ENCODE assay signal across 16 cellular contexts in genomic region chr1:204092632-204093420, GRCh38. TPM values are rescaled to one million over a fixed set of nuclear protein-coding genes. Genes with fewer than 3 reads are reported as not detected.
DNase-seq lines count a peak whose midpoint lies in the region; ATAC-seq, FAIRE-seq and TF ChIP-seq lines count a peak whose summit lies in the region.
"Had no signal": no experiment of that assay in that cellular context is flagged by ENCODE, and none has a peak within 500 bp of the region (broad histone marks: within the 10 kb centered on the region; RNA-seq: fewer than 3 reads in every experiment).

No MANE protein-coding gene starts in this region.

- ATAC-seq in K562 = no peak
- ATAC-seq in stimulated activated naive B cell treated with anti-CD40 and anti-IgM and Interleukin-4, amounts not matched to agents 10 μg/mL and 1 μg/mL and 100 μg/mL, for 72 hours (replicated peaks) = no peak
- ATAC-seq: stimulated activated naive CD8-positive, alpha-beta T cell treated with anti-CD3 and anti-CD28 coated beads, Interleukin-15, amount 100 ng/mL, for 72 hours had no signal

- H4K8ac ChIP-seq in H9 (replicated peaks; ENCODE audit: insufficient read length, low read depth, low read length) = no peak overlapping the region

- H3K9me1 ChIP-seq in K562 (ENCODE audit: control insufficient read depth, insufficient read depth, low read length) = no peaks in the 10 kb centered on the region

- H3K4me1 Mint-ChIP-seq in H9 = peaks cover 83 to 88% of the 10 kb centered on the region in 2 experiments
- H3K4me1 Mint-ChIP-seq in stimulated activated naive B cell treated with anti-CD40 and anti-IgM and Interleukin-4, amounts not matched to agents 10 μg/mL and 1 μg/mL and 100 μg/mL, for 72 hours = peaks cover 0 to 3% of the 10 kb centered on the region in 2 donors
- H3K4me1 Mint-ChIP-seq: activated naive CD8-positive, alpha-beta T cell treated with anti-CD3 and anti-CD28 coated beads for 36 hours; B cell; stimulated activated naive CD8-positive, alpha-beta T cell treated with anti-CD3 and anti-CD28 coated beads, Interleukin-15, amount 100 ng/mL, for 72 hours had no signal

- no peak overlapping the region for H3K4ac ChIP-seq in H9 (ENCODE audit: low read depth, low read length)

- H3K27ac ChIP-seq in H9 (ENCODE audit: insufficient read length, low read depth, low read length) = no peak overlapping the region
- no peak overlapping the region for H3K27ac ChIP-seq in K562 (ENCODE audit: extremely low read depth, low read depth, low read length)
- peak overlapping the region; percentile 16 for H3K27ac ChIP-seq in mesodermal cell (ENCODE audit: low read depth, low read length, severe bottlenecking)
- H3K27ac ChIP-seq in stomach = peak overlapping the region in 4 of 5 donors; percentile 43 to 63 (median 52)
- peak overlapping the region in 1 of 2 donors; percentile 29 for H3K27ac ChIP-seq in tibial artery

- DNase-seq in H9 (no peak), K562 (ENCODE audit: extremely low read depth in 1 of 4, low spot score in 3 of 4) (no peak), stomach (no peak), tibial artery (no peak), ureter (ENCODE audit: low spot score) (no peak), NCI-H1930 (lab: John Stamatoyannopoulos, UW) (no peak)
- no peak for DNase-seq in stimulated activated naive B cell treated with anti-CD40 and anti-IgM and Interleukin-4, amounts not matched to agents 10 μg/mL and 1 μg/mL and 100 μg/mL, for 72 hours
- DNase-seq: activated CD4-positive, alpha-beta T cell treated with anti-CD3 and anti-CD28 coated beads, Interleukin-2, amount 50 U/mL, for 4 hours; activated naive CD8-positive, alpha-beta T cell treated with anti-CD3 and anti-CD28 coated beads for 36 hours; activated T-cell treated with anti-CD3 and anti-CD28 coated beads, Interleukin-2, amount 50 U/mL, for 1 hour; NCI-H1436 treated with DMSO at 0.1 percent for 48 hours; nucleus accumbens; stimulated activated naive CD8-positive, alpha-beta T cell treated with anti-CD3 and anti-CD28 coated beads, Interleukin-15, amount 100 ng/mL, for 72 hours had no signal

- H3T11ph ChIP-seq in H9 (ENCODE audit: low read length) = no peak overlapping the region

- H3K36me3 ChIP-seq in K562 (ENCODE audit: control insufficient read depth, insufficient read depth, low read length) = no peaks in the 10 kb centered on the region
- H3K36me3 ChIP-seq in mesodermal cell (ENCODE audit: control insufficient read depth, insufficient read depth, low read length) = no peaks in the 10 kb centered on the region
- no peaks in the 10 kb centered on the region for H3K36me3 ChIP-seq in stomach
- H3K36me3 ChIP-seq in tibial artery = no peaks in the 10 kb centered on the region

- H3K4me2 ChIP-seq in H9 (ENCODE audit: insufficient read depth, insufficient read length, low read length) (no peak overlapping the region), K562 (ENCODE audit: insufficient read depth, low read length) (no peak overlapping the region)

- no peak for TF ChIP-seq EP300 in K562 (IDR thresholded peaks at IDR 0.05; ENCODE audit: low read length)
- no peak for TF ChIP-seq EP300 in stomach (IDR thresholded peaks at IDR 0.05)

- H3K9me3 Mint-ChIP-seq in H9 = no peaks in the 10 kb centered on the region
- H3K9me3 Mint-ChIP-seq in stimulated activated naive B cell treated with anti-CD40 and anti-IgM and Interleukin-4, amounts not matched to agents 10 μg/mL and 1 μg/mL and 100 μg/mL, for 72 hours = no peaks in the 10 kb centered on the region
- H3K9me3 Mint-ChIP-seq: activated naive CD8-positive, alpha-beta T cell treated with anti-CD3 and anti-CD28 coated beads for 36 hours; stimulated activated naive CD8-positive, alpha-beta T cell treated with anti-CD3 and anti-CD28 coated beads, Interleukin-15, amount 100 ng/mL, for 72 hours had no signal

- H2BK12ac ChIP-seq in H9 (ENCODE audit: insufficient read length, low read depth, low read length) = no peak overlapping the region

- no peak overlapping the region for H2BK5ac ChIP-seq in H9 (ENCODE audit: insufficient read length, low read length)

- no peak overlapping the region for H3K9ac ChIP-seq in H9 (ENCODE audit: extremely low read depth, insufficient read length, low read length)
- no peak overlapping the region for H3K9ac ChIP-seq in K562 (ENCODE audit: insufficient read depth in 1 of 2, low read depth in 2 of 2, low read length in 2 of 2)

- intact Hi-C loops in K562 (cut with micrococcal nuclease) (no loop called here), stomach (cut with DNase I; ENCODE audit: low total_unique reads) (no loop called here), tibial artery (cut with DNase I; ENCODE audit: low total_unique reads) (no loop called here)

- H2AFZ ChIP-seq in H9 (ENCODE audit: low read length) (no peak overlapping the region), K562 (ENCODE audit: low read depth, low read length) (no peak overlapping the region)

- H3K23me2 ChIP-seq in H9 (ENCODE audit: insufficient read length, low read depth, low read length, poor library complexity, severe bottlenecking) = no peaks in the 10 kb centered on the region

- peaks cover 2 to 10% (median 8%) of the 10 kb centered on the region in 3 experiments; a peak in 4 of 7 replicates for H3K36me3 Mint-ChIP-seq in H9 (ENCODE audit: insufficient read depth in 1 of 3, low read depth in 3 of 3)
- H3K36me3 Mint-ChIP-seq in stimulated activated naive B cell treated with anti-CD40 and anti-IgM and Interleukin-4, amounts not matched to agents 10 μg/mL and 1 μg/mL and 100 μg/mL, for 72 hours = no peaks in the 10 kb centered on the region
- H3K36me3 Mint-ChIP-seq: activated naive CD8-positive, alpha-beta T cell treated with anti-CD3 and anti-CD28 coated beads for 36 hours had no signal

- TF ChIP-seq CTCF in H9 (conservative IDR thresholded peaks at IDR 0.05) (no peak), K562 (IDR thresholded peaks at IDR 0.05 in 2 of 3, conservative IDR thresholded peaks at IDR 0.05 in 1 of 3; ENCODE audit: insufficient read depth in 2 of 3, low read depth in 1 of 3, low read length in 3 of 3) (no peak), stomach (IDR thresholded peaks at IDR 0.05) (no peak), tibial artery (IDR thresholded peaks at IDR 0.05) (no peak)

- no peak overlapping the region for H4K91ac ChIP-seq in H9 (ENCODE audit: insufficient read length, low read depth, low read length)

- CTCF ChIA-PET in K562 (lab: Yijun Ruan, JAX; ENCODE audit: low intra/inter-chr PET ratio) = no interaction called here

- TF ChIP-seq POLR2A in K562 (conservative IDR thresholded peaks at IDR 0.05) (no peak), stomach (IDR thresholded peaks at IDR 0.05) (no peak)

- H3K56ac ChIP-seq in H9 (ENCODE audit: insufficient read length, low read depth, low read length) = no peak overlapping the region

- H3K79me2 ChIP-seq in H9 (ENCODE audit: insufficient read depth, low read length) = peaks cover 81% of the 10 kb centered on the region
- H3K79me2 ChIP-seq in K562 (ENCODE audit: control insufficient read depth, insufficient read depth, low read length) = no peaks in the 10 kb centered on the region

- peaks cover 6% of the 10 kb centered on the region for H3K79me1 ChIP-seq in H9 (ENCODE audit: insufficient read depth, low read depth, low read length, poor library complexity, severe bottlenecking)

- BruUV-seq in K562 (replicated peaks; lab: Mats Ljungman, UMichigan) = no TSS peak

- H3K4me3 ChIP-seq in K562 (no peak overlapping the region), mesodermal cell (ENCODE audit: extremely low read depth, insufficient read depth, low read length, poor library complexity, severe bottlenecking) (no peak overlapping the region), stomach (no peak overlapping the region), tibial artery (no peak overlapping the region)

- POLR2A ChIA-PET in K562 (lab: Yijun Ruan, JAX) = interaction anchor here (1.0 kb wide), 1 partner anchor 13 kb away, joined by 3 read pairs; no protein-coding TSS in a partner anchor

- H3K27me3 ChIP-seq in H9 (ENCODE audit: insufficient read depth, low read length) (no peaks in the 10 kb centered on the region), K562 (ENCODE audit: control insufficient read depth in 2 of 2, insufficient read depth in 2 of 2, low read length in 2 of 2) (peaks cover 34 to 73% of the 10 kb centered on the region in 2 experiments), stomach (no peaks in the 10 kb centered on the region), tibial artery (no peaks in the 10 kb centered on the region)

- H2AK5ac ChIP-seq in H9 (ENCODE audit: insufficient read length, low read length) = no peak overlapping the region

- H4K20me1 ChIP-seq in H9 (ENCODE audit: control insufficient read depth, insufficient read depth, insufficient read length) (peaks cover 4% of the 10 kb centered on the region), K562 (replicated peaks; ENCODE audit: control insufficient read depth, insufficient read depth, low read length) (0 out of 2 replicates have a peak, but pooled peaks cover 3% of the 10 kb centered on the region)

- H3K4me3 Mint-ChIP-seq in H9 = no peak overlapping the region; a peak in 1 of 5 replicates
- no peak overlapping the region for H3K4me3 Mint-ChIP-seq in stimulated activated naive B cell treated with anti-CD40 and anti-IgM and Interleukin-4, amounts not matched to agents 10 μg/mL and 1 μg/mL and 100 μg/mL, for 72 hours
- H3K4me3 Mint-ChIP-seq: activated naive CD8-positive, alpha-beta T cell treated with anti-CD3 and anti-CD28 coated beads for 36 hours; B cell; stimulated activated naive CD8-positive, alpha-beta T cell treated with anti-CD3 and anti-CD28 coated beads, Interleukin-15, amount 100 ng/mL, for 72 hours had no signal

- no peak overlapping the region for H2BK120ac ChIP-seq in H9 (ENCODE audit: low read depth, low read length, poor library complexity, severe bottlenecking)

- in situ Hi-C loops in K562 (cut with MboI) = no loop called here

- H3K18ac ChIP-seq in H9 (ENCODE audit: insufficient read length, low read depth, low read length) = no peak overlapping the region

- no CpG with 5 or more reads among the region's 12 CpGs for WGBS in H9 (ENCODE audit: extremely low coverage, insufficient read length, low lambda C conversion rate)
- 2% methylated on average over 12 of the region's 12 CpGs for WGBS in K562 (ENCODE audit: insufficient coverage, low coverage, missing lambda C conversion rate)
- 69 to 83% methylated on average over 5 to 6 of the region's 12 CpGs for WGBS in mesodermal cell (ENCODE audit: insufficient coverage in 2 of 2), 2 experiments
- WGBS in stomach, 5 donors = 52 to 69% (median 54%) methylated on average over 12 of the region's 12 CpGs

- H3K9me3 ChIP-seq in H9 (ENCODE audit: control insufficient read depth, low read depth, low read length) (no peaks in the 10 kb centered on the region), K562 (replicated peaks; ENCODE audit: control insufficient read depth, insufficient read depth, low read depth, low read length) (no peaks in the 10 kb centered on the region), mesodermal cell (ENCODE audit: control insufficient read depth, low read length) (no peaks in the 10 kb centered on the region), stomach (no peaks in the 10 kb centered on the region), tibial artery (no peaks in the 10 kb centered on the region)

- H3K14ac ChIP-seq in H9 (ENCODE audit: insufficient read depth, low read length) = no peak overlapping the region

- H4K5ac ChIP-seq in H9 (ENCODE audit: insufficient read length, low read depth, low read length) = no peak overlapping the region

- H2BK15ac ChIP-seq in H9 (ENCODE audit: low read depth, low read length) = 0 out of 2 replicates have a peak overlapping the region, but pooled peaks have one; percentile 30

- H3K27me3 Mint-ChIP-seq in H9 (ENCODE audit: low read depth) = no peaks in the 10 kb centered on the region; the same call in 1 of the 2 replicates
- peaks cover 23 to 29% of the 10 kb centered on the region in 2 donors for H3K27me3 Mint-ChIP-seq in stimulated activated naive B cell treated with anti-CD40 and anti-IgM and Interleukin-4, amounts not matched to agents 10 μg/mL and 1 μg/mL and 100 μg/mL, for 72 hours
- H3K27me3 Mint-ChIP-seq: activated naive CD8-positive, alpha-beta T cell treated with anti-CD3 and anti-CD28 coated beads for 36 hours; stimulated activated naive CD8-positive, alpha-beta T cell treated with anti-CD3 and anti-CD28 coated beads, Interleukin-15, amount 100 ng/mL, for 72 hours had no signal

- no peak for FAIRE-seq in K562 (lab: Jason Lieb, UNC)
- FAIRE-seq: bronchial epithelial cell had no signal

- peaks cover 39% of the 10 kb centered on the region for H3K4me1 ChIP-seq in H9 (ENCODE audit: insufficient read depth, low read length)
- no peaks in the 10 kb centered on the region for H3K4me1 ChIP-seq in K562 (replicated peaks in 1 of 2; ENCODE audit: control insufficient read depth in 2 of 2, insufficient read depth in 2 of 2, low read length in 2 of 2)
- H3K4me1 ChIP-seq in mesodermal cell (ENCODE audit: control insufficient read depth, insufficient read depth, low read length, poor library complexity, severe bottlenecking) = peaks cover 6% of the 10 kb centered on the region
- H3K4me1 ChIP-seq in stomach = peaks cover 58 to 82% (median 64%) of the 10 kb centered on the region in 4 donors
- peaks cover 9 to 83% (median 69%) of the 10 kb centered on the region in 4 donors for H3K4me1 ChIP-seq in tibial artery

- TF ChIP-seq RAD21 in K562 (CRISPR knock-in tag; conservative IDR thresholded peaks at IDR 0.05 in 1 of 2, IDR thresholded peaks at IDR 0.05 in 1 of 2) = no peak

- no peak overlapping the region for H3K23ac ChIP-seq in H9 (ENCODE audit: insufficient read length, low read depth, low read length)

- H3K27ac Mint-ChIP-seq in H9 = peak overlapping the region; percentile 19 to 57 (median 41); a peak in 5 of 7 replicates
- H3K27ac Mint-ChIP-seq in stimulated activated naive B cell treated with anti-CD40 and anti-IgM and Interleukin-4, amounts not matched to agents 10 μg/mL and 1 μg/mL and 100 μg/mL, for 72 hours = no peak overlapping the region
- H3K27ac Mint-ChIP-seq: activated naive CD8-positive, alpha-beta T cell treated with anti-CD3 and anti-CD28 coated beads for 36 hours; B cell; stimulated activated naive CD8-positive, alpha-beta T cell treated with anti-CD3 and anti-CD28 coated beads, Interleukin-15, amount 100 ng/mL, for 72 hours had no signal

- H2BK20ac ChIP-seq in H9 (ENCODE audit: low read depth, low read length, poor library complexity, severe bottlenecking) = no peak overlapping the region

RNA-seq across cellular contexts. Expression of gene SOX13, which starts 19.9 kb away (rescaled TPM):
- total RNA-seq in H9 (2021) = 120 TPM in 2 replicates
- total RNA-seq in K562 (2011; cell fraction: chromatin; rRNA removed; ENCODE audit: low replicate concordance) = 0.12 TPM in 1 of 2 replicates, not detected in the other
- total RNA-seq in K562 (2011; cell fraction: nucleolus; rRNA removed) = 0.13 TPM in 1 of 2 replicates, not detected in the other
- not detected in 2 replicates for total RNA-seq in K562 (2011; cell fraction: nucleoplasm; rRNA removed)
- not detected in 2 replicates for total RNA-seq in K562 (2014; rRNA removed)
- total RNA-seq in K562 (2014; rRNA removed; fragmentation: Illumina TruSeq; extraction: Trizol) = not detected in 2 replicates
- total RNA-seq in K562 (2015; rRNA removed; fragmentation: Illumina TruSeq; extraction: Trizol) = not detected in 2 replicates
- 0.25 and 0.35 TPM in 2 replicates for total RNA-seq in K562 (2021)
- polyA plus RNA-seq in K562 (2011; rRNA removed) = 0.06 and 0.11 TPM in 2 replicates
- 0.10 and 0.16 TPM in 2 replicates for polyA plus RNA-seq in K562 (2011; cell fraction: cytosol; rRNA removed)
- 0.13 and 0.31 TPM in 2 replicates for polyA plus RNA-seq in K562 (2011; cell fraction: nucleus; rRNA removed)
- 0.08 and 0.32 TPM in 2 replicates for polyA plus RNA-seq in K562 (2012)
- 0.03 TPM in 1 of 2 replicates, not detected in the other for polyA plus RNA-seq in K562 (2014; fragmentation: Illumina TruSeq; extraction: Trizol)
- polyA plus RNA-seq in K562 (2014; fragmentation: Nextera tagmentation; extraction: Ambion mirVana) = not detected
- 0.07 TPM in 1 of 2 replicates, not detected in the other for polyA plus RNA-seq in K562 (2014; rRNA removed)
- 0.11 and 0.21 TPM in 2 replicates for polyA minus RNA-seq in K562 (2011; rRNA and poly(A)+ RNA removed)
- 2.0 TPM in 1 of 2 replicates, not detected in the other for polyA minus RNA-seq in K562 (2011; cell fraction: cytosol; rRNA and poly(A)+ RNA removed)
- polyA minus RNA-seq in K562 (2011; cell fraction: nucleus; rRNA and poly(A)+ RNA removed) = under 0.01 and 0.11 TPM in 2 replicates
- 39.5 TPM for polyA plus RNA-seq in mesodermal cell (2013, experiment 1 of 2)
- polyA plus RNA-seq in mesodermal cell (2013, experiment 2 of 2) = 28.5 TPM
- 10 to 100 TPM; 10.5 to 42.6 (median 11.9) TPM for total RNA-seq in stomach
- 1 to 10 TPM; 4.1 to 7.3 (median 7.2) TPM for polyA plus RNA-seq in stomach
- 85.7 TPM for total RNA-seq in ureter
- total RNA-seq: activated naive CD8-positive, alpha-beta T cell treated with anti-CD3 and anti-CD28 coated beads for 36 hours had no signal

RNA-seq across cellular contexts. Expression of gene ETNK2, which starts 59.0 kb away (rescaled TPM):
- total RNA-seq in H9 (2021) (17.6 and 18.6 TPM in 2 replicates), K562 (2014; rRNA removed) (0.05 TPM in 1 of 2 replicates, not detected in the other), K562 (2014; rRNA removed; fragmentation: Illumina TruSeq; extraction: Trizol) (not detected in 2 replicates), K562 (2015; rRNA removed; fragmentation: Illumina TruSeq; extraction: Trizol) (not detected in 2 replicates), K562 (2021) (0.13 TPM in 2 replicates), stomach (10 to 100 TPM in 1 of 5 donors, 1 to 10 TPM in 3, under 1 TPM in 1; 0.45 to 12.2 (median 6.6) TPM), ureter (13.5 TPM)
- not detected in 2 replicates for total RNA-seq in K562 (2011; cell fraction: chromatin; rRNA removed; ENCODE audit: low replicate concordance)
- total RNA-seq in K562 (2011; cell fraction: nucleolus; rRNA removed) = 0.17 TPM in 1 of 2 replicates, not detected in the other
- total RNA-seq in K562 (2011; cell fraction: nucleoplasm; rRNA removed) = not detected in 2 replicates
- polyA plus RNA-seq in K562 (2011; rRNA removed) (0.38 and 0.51 TPM in 2 replicates), K562 (2014; fragmentation: Illumina TruSeq; extraction: Trizol) (0.16 and 0.30 TPM in 2 replicates), K562 (2014; fragmentation: Nextera tagmentation; extraction: Ambion mirVana) (not detected), K562 (2014; rRNA removed) (0.03 TPM in 1 of 2 replicates, not detected in the other), stomach (1 to 10 TPM; 3.8 to 8.1 (median 7.8) TPM)
- 0.44 and 0.58 TPM in 2 replicates for polyA plus RNA-seq in K562 (2011; cell fraction: cytosol; rRNA removed)
- 0.41 and 0.48 TPM in 2 replicates for polyA plus RNA-seq in K562 (2011; cell fraction: nucleus; rRNA removed)
- polyA plus RNA-seq in K562 (2012) = 0.04 and 0.08 TPM in 2 replicates
- 0.21 and 0.28 TPM in 2 replicates for polyA minus RNA-seq in K562 (2011; rRNA and poly(A)+ RNA removed)
- polyA minus RNA-seq in K562 (2011; cell fraction: cytosol; rRNA and poly(A)+ RNA removed) = 0.57 TPM in 1 of 2 replicates, not detected in the other
- polyA minus RNA-seq in K562 (2011; cell fraction: nucleus; rRNA and poly(A)+ RNA removed) = 0.13 TPM in 1 of 2 replicates, not detected in the other
- polyA plus RNA-seq in mesodermal cell (2013, experiment 1 of 2) = 11.3 TPM
- 10.0 TPM for polyA plus RNA-seq in mesodermal cell (2013, experiment 2 of 2)

Comparison
In these comparisons a context has a peak if more than half of its experiments do, and no peak if none do; other contexts are left out.
1. H3K27ac ChIP-seq: peak in mesodermal cell (single experiment) and stomach (4 of 5); none in H9 (single experiment) and K562 (single experiment).
2. RNA of gene SOX13, which starts 19.9 kb away (total RNA-seq): 120 TPM in H9, 85.7 TPM in ureter (single experiment) and 10.5 to 42.6 TPM in stomach; 0.12 to 0.35 TPM in K562; every median in the first group is over 4 times any median in the second.